33 cellular contexts compared by ENCODE assay signal in the genomic region with DNA sequence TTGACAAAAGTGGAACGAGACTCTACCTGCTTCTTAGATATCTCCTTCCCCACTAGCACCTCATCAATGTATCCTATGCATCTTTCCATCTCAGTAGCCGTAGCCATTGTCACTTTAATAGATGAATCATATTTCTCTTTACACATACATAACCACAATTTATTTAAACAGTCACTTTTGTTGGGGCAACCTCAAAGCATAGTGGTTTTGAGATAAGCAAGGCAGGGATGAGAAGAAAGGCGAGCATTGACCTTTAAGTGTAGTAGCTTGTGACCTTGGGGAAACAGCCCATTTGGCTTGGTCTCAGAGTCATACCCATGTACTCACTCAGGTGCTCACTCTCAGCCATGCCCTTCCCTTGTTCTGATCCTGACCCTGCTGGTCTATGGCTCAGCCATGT.
"Had no signal": no experiment of that assay in that cellular context is flagged by ENCODE, and none has a peak within 500 bp of the region (broad histone marks: within the 10 kb centered on the region; RNA-seq: fewer than 3 reads in every experiment).

No MANE protein-coding gene starts in this region.

- FAIRE-seq: astrocyte had no signal

- DNase-seq: activated effector memory CD4-positive, alpha-beta T cell treated with anti-CD3 and anti-CD28 coated beads, Interleukin-2, amount 50 U/mL, for 16 hours; activated effector memory CD4-positive, alpha-beta T cell treated with Interleukin-2 at 50 U/mL for 16 hours; activated gamma-delta T cell; activated gamma-delta T cell treated with Interleukin-2 at 50 U/mL for 16 hours; activated naive CD4-positive, alpha-beta T cell; activated naive CD4-positive, alpha-beta T cell treated with anti-CD3 and anti-CD28 coated beads for 36 hours; activated naive CD4-positive, alpha-beta T cell treated with anti-CD3 and anti-CD28 coated beads, Interleukin-2, amount 10 ng/mL, durations not matched to agents 7 days and 5 days; activated naive CD4-positive, alpha-beta T cell treated with anti-CD3 and anti-CD28 coated beads, Interleukin-2, amount 50 U/mL, for 16 hours; activated naive CD4-positive, alpha-beta T cell treated with Interleukin-2 at 50 U/mL for 16 hours; activated naive CD8-positive, alpha-beta T cell treated with anti-CD3 and anti-CD28 coated beads for 36 hours; activated naive CD8-positive, alpha-beta T cell treated with anti-CD3 and anti-CD28 coated beads, Interleukin-2, amount 10 ng/mL, durations not matched to agents 7 days and 5 days; activated naive CD8-positive, alpha-beta T cell treated with anti-CD3 and anti-CD28 coated beads, Interleukin-2, amount 50 U/mL, for 24 hours; activated T-cell treated with anti-CD3 and anti-CD28 coated beads, Interleukin-2, amount 50 U/mL, for 1 hour; activated T-cell treated with anti-CD3 and anti-CD28 coated beads, Interleukin-2, amount 50 U/mL, for 24 hours; activated T-cell treated with anti-CD3 and anti-CD28 coated beads, Interleukin-2, amount 50 U/mL, for 4 hours; activated T-cell treated with anti-CD3 and anti-CD28 coated beads, Interleukin-2, amount 50 U/mL, for 48 hours; activated T-cell treated with anti-CD3 and anti-CD28 coated beads, Interleukin-2, amount 50 U/mL, for 72 hours; adrenal gland; amniotic stem cell; amygdala; anterior cingulate cortex; aorta; body of pancreas; brain microvascular endothelial cell; caudate nucleus; central memory CD4-positive, alpha-beta T cell; cerebellar nuclear complex had no signal

- H3K27ac ChIP-seq: adrenal gland, ascending aorta, body of pancreas, brain microvascular endothelial cell, breast epithelium, cardiac muscle cell had no signal

- ATAC-seq: activated naive CD4-positive, alpha-beta T cell treated with anti-CD3 and anti-CD28 coated beads, Interleukin-2, amount 50 U/mL, for 72 hours; activated naive CD8-positive, alpha-beta T cell treated with anti-CD3 and anti-CD28 coated beads, Interleukin-2, amount 50 U/mL, for 24 hours; activated T-cell treated with anti-CD3 and anti-CD28 coated beads, Interleukin-2, amount 50 U/mL, for 4 hours; activated T-cell treated with anti-CD3 and anti-CD28 coated beads, Interleukin-2, amount 50 U/mL, for 72 hours; activated T-helper 17 cell treated with anti-CD3 and anti-CD28 coated beads, Interleukin-2, amount 50 U/mL, for 72 hours; body of pancreas had no signal

- H3K36me3 ChIP-seq: adrenal gland, ascending aorta, brain microvascular endothelial cell, breast epithelium, cardiac muscle cell had no signal

- H3K4me1 ChIP-seq: adrenal gland, ascending aorta, breast epithelium had no signal

- H3K27me3 ChIP-seq: adrenal gland, ascending aorta, body of pancreas, brain microvascular endothelial cell, breast epithelium had no signal

- H3K9me3 ChIP-seq: adrenal gland, ascending aorta, body of pancreas, breast epithelium had no signal

- H3K4me3 ChIP-seq: adrenal gland, ascending aorta, body of pancreas, breast epithelium, cardiac muscle cell had no signal
